In the genomic region with DNA sequence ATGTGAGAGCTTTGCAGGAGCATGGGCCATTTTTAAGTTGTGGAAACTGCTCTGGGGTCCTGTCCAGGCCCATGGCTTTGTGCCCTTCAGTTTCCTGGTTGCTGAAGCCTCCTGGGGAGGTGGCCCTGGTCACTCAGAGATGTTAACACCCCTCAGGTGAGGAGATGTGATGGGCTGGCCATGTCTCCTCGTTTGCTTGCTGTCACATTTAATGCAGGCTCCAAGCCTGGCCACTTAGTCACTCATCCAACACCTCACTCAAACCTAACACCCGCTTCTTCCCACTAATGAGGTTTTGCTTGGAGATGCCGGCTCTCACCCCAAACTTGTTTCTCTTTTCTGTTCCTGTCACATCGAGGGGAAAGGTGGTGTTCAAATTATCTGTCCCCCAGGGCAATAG, we compare ENCODE assay signal across 7 cellular contexts.
"Had no signal": no experiment of that assay in that cellular context is flagged by ENCODE, and none has a peak within 500 bp of the region (broad histone marks: within the 10 kb centered on the region; RNA-seq: fewer than 3 reads in every experiment).

No MANE protein-coding gene starts in this region.

- ATAC-seq: GM23338 had no signal

- H3K4me3 ChIP-seq: GM23338 had no signal

- FAIRE-seq: H1, H54, HTR-8/SVneo had no signal

- DNase-seq: H9, HCEC 1CT, IMR-90 had no signal
